In the genomic region with DNA sequence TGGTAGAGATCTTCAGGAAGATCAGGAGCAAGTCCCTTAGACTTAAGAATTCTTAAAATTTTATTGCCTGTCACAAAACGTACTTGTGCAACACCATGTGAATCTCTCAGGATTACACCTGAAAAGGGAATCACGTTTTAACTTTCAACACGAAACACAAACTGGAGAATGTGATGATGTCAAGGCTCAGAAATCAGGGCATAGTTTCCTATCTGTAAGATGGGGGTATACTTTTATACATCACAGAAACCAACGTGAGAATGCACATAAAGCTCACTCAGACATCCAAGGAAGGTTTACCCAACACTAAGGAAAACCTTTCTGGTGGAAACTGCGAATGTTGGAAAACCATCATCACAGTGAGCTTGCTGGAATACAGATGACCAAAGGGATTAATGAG, we compare ENCODE assay signal across 9 cellular contexts. TPM values are rescaled to one million over a fixed set of nuclear protein-coding genes. Genes with fewer than 3 reads are reported as not detected.
DNase-seq lines count a peak whose midpoint lies in the region; ATAC-seq, FAIRE-seq and TF ChIP-seq lines count a peak whose summit lies in the region.
"Had no signal": no experiment of that assay in that cellular context is flagged by ENCODE, and none has a peak within 500 bp of the region (broad histone marks: within the 10 kb centered on the region; RNA-seq: fewer than 3 reads in every experiment).

No MANE protein-coding gene starts in this region.

- peaks cover 75% of the 10 kb centered on the region for H3K36me3 Mint-ChIP-seq in activated T-helper 17 cell treated with anti-CD3 and anti-CD28 coated beads, Interleukin-2, amount 50 U/mL, for 72 hours (ENCODE audit: low read depth)

- H3K9ac ChIP-seq in GM23248 (peak overlapping the region; percentile 97), iPS-20b (ENCODE audit: low read depth, low read length) (peak overlapping the region; percentile 47; the same call in 1 of the 2 replicates)

- H3K4me3 Mint-ChIP-seq in activated T-helper 17 cell treated with anti-CD3 and anti-CD28 coated beads, Interleukin-2, amount 50 U/mL, for 72 hours = peak overlapping the region; percentile 99

- TF ChIP-seq POLR2A in A549 (IDR thresholded peaks at IDR 0.05; ENCODE audit: low read length) = no peak
- no peak for TF ChIP-seq POLR2A in lower leg skin (IDR thresholded peaks at IDR 0.05)

- DNase-seq in A549 (ENCODE audit: low read depth in 1 of 2, low spot score in 1 of 2) = no peak
- peak; percentile 15 for DNase-seq in GM23248
- DNase-seq in effector CD4-positive, alpha-beta T cell = no peak
- DNase-seq in lower leg skin (ENCODE audit: low spot score in 2 of 2) = no peak
- no peak for DNase-seq in omental fat pad (ENCODE audit: low spot score)
- DNase-seq in NCI-H2227 (lab: John Stamatoyannopoulos, UW; ENCODE audit: unreplicated experiment) = no peak
- DNase-seq: anterior cingulate cortex had no signal

- no peaks in the 10 kb centered on the region for H3K9me3 Mint-ChIP-seq in activated T-helper 17 cell treated with anti-CD3 and anti-CD28 coated beads, Interleukin-2, amount 50 U/mL, for 72 hours

- H3K27ac Mint-ChIP-seq in activated T-helper 17 cell treated with anti-CD3 and anti-CD28 coated beads, Interleukin-2, amount 50 U/mL, for 72 hours = peak overlapping the region; percentile 97

- H3K9me3 ChIP-seq in A549 (no peaks in the 10 kb centered on the region), GM23248 (ENCODE audit: low read depth) (no peaks in the 10 kb centered on the region), iPS-20b (ENCODE audit: insufficient read depth, low read depth, low read length) (no peaks in the 10 kb centered on the region)

- no peaks in the 10 kb centered on the region for H4K20me1 ChIP-seq in GM23248 (ENCODE audit: insufficient read depth)

- ATAC-seq in A549 = no peak
- ATAC-seq in activated T-helper 17 cell treated with anti-CD3 and anti-CD28 coated beads, Interleukin-2, amount 50 U/mL, for 72 hours (replicated peaks) = no peak
- no peak for ATAC-seq in omental fat pad (ENCODE audit: low FRiP score)

- no peaks in the 10 kb centered on the region for H3K9me2 ChIP-seq in GM23248 (ENCODE audit: insufficient read depth)

- H3K27me3 ChIP-seq in GM23248 (replicated peaks; ENCODE audit: insufficient read depth) = no peaks in the 10 kb centered on the region
- no peaks in the 10 kb centered on the region for H3K27me3 ChIP-seq in iPS-20b (ENCODE audit: insufficient read depth, low read length)

- CTCF ChIA-PET in A549 (lab: Yijun Ruan, JAX) = interaction anchor here (1.8 to 3.5 kb wide), 3 partner anchors 12 to 288 kb away, joined by 5 to 23 read pairs (median 7); no protein-coding TSS in a partner anchor

- H3K36me3 ChIP-seq in GM23248 (ENCODE audit: low read depth) (peaks cover 34% of the 10 kb centered on the region), iPS-20b (ENCODE audit: insufficient read depth, low read depth, low read length) (peaks cover 43% of the 10 kb centered on the region)

- peak overlapping the region; percentile 94 for H3K4me2 ChIP-seq in A549
- H3K4me2 ChIP-seq in GM23248 (ENCODE audit: unreplicated experiment) = peak overlapping the region; percentile 95

- POLR2A ChIA-PET in A549 (lab: Yijun Ruan, JAX) = interaction anchor here (3.5 kb wide), 1 partner anchor 61 kb away, joined by 37 read pairs; a partner anchor contains a TSS

- H2AFZ ChIP-seq in GM23248 = no peak overlapping the region

- H3K4me1 ChIP-seq in A549 (peaks cover 26% of the 10 kb centered on the region), GM23248 (ENCODE audit: insufficient read depth) (peaks cover 21% of the 10 kb centered on the region), iPS-20b (ENCODE audit: insufficient read depth, low read length) (peaks cover 6% of the 10 kb centered on the region)

- peaks cover 34% of the 10 kb centered on the region for H3K79me2 ChIP-seq in GM23248 (ENCODE audit: insufficient read depth)

- no peak for FAIRE-seq in A549 (lab: Jason Lieb, UNC)

- no peak for TF ChIP-seq RAD21 in A549 (conservative IDR thresholded peaks at IDR 0.05 in 1 of 2, IDR thresholded peaks at IDR 0.05 in 1 of 2)

- H3K4me3 ChIP-seq in A549 (peak overlapping the region; percentile 95), GM23248 (peak overlapping the region; percentile 93), iPS-20b (ENCODE audit: low read length) (peak overlapping the region; percentile 96; the same call in 1 of the 2 replicates), lower leg skin (ENCODE audit: low read depth, poor library complexity, severe bottlenecking) (no peak overlapping the region)

- WGBS in A549 (ENCODE audit: missing lambda C conversion rate) = 58% methylated on average over 5 of the region's 5 CpGs
- WGBS in GM23248 (ENCODE audit: low coverage in 1 of 2, low lambda C conversion rate in 2 of 2, missing lambda C conversion rate in 2 of 2), 2 experiments = 33 to 42% methylated on average over 5 of the region's 5 CpGs
- WGBS in lower leg skin, 2 donors = 54% methylated on average over 5 of the region's 5 CpGs

- no peaks in the 10 kb centered on the region for H3K27me3 Mint-ChIP-seq in activated T-helper 17 cell treated with anti-CD3 and anti-CD28 coated beads, Interleukin-2, amount 50 U/mL, for 72 hours

- in situ Hi-C loops in GM23248 (cut with MboI) = no loop called here

- H3K4me1 Mint-ChIP-seq in activated T-helper 17 cell treated with anti-CD3 and anti-CD28 coated beads, Interleukin-2, amount 50 U/mL, for 72 hours = peaks cover 25% of the 10 kb centered on the region

- H3K27ac ChIP-seq in A549 (peak overlapping the region in 1 of 2 experiments; percentile 96; a peak in 4 of 6 replicates), GM23248 (peak overlapping the region; percentile 5; the same call in 1 of the 2 replicates), iPS-20b (ENCODE audit: low read length) (no peak overlapping the region)

- intact Hi-C loops in lower leg skin (cut with DNase I; ENCODE audit: low total_unique reads) = no loop called here

- peaks cover 48% of the 10 kb centered on the region for H3F3A ChIP-seq in GM23248 (ENCODE audit: insufficient read depth)

- no peak for TF ChIP-seq EP300 in A549 (IDR thresholded peaks at IDR 0.05)

- TF ChIP-seq CTCF in A549 (IDR thresholded peaks at IDR 0.05) (no peak), lower leg skin (IDR thresholded peaks at IDR 0.05) (no peak), omental fat pad (IDR thresholded peaks at IDR 0.05) (no peak)

TF ChIP-seq in A549, 52 proteins besides CTCF, POLR2A, EP300 and RAD21 (continues in another document):
- TF ChIP-seq, protein P1, sequence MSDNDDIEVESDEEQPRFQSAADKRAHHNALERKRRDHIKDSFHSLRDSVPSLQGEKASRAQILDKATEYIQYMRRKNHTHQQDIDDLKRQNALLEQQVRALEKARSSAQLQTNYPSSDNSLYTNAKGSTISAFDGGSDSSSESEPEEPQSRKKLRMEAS (IDR thresholded peaks at IDR 0.05) = no peak
- TF ChIP-seq POLR2AphosphoS2 (conservative IDR thresholded peaks at IDR 0.05; ENCODE audit: low read length) (no peak), CHD2 (IDR thresholded peaks at IDR 0.05; ENCODE audit: low read length, partially characterized antibody) (no peak), FOXS1 (CRISPR knock-in tag; IDR thresholded peaks at IDR 0.05) (no peak), HOXB13 (CRISPR knock-in tag; IDR thresholded peaks at IDR 0.05; ENCODE audit: low read depth) (no peak), RCOR1 (IDR thresholded peaks at IDR 0.05; ENCODE audit: low read depth, low read length) (no peak), NFE2L2 (conservative IDR thresholded peaks at IDR 0.05; ENCODE audit: low read length) (no peak), MAZ (IDR thresholded peaks at IDR 0.05; ENCODE audit: borderline replicate concordance, low read depth, low read length) (no peak), HOXA7 (CRISPR knock-in tag; IDR thresholded peaks at IDR 0.05) (no peak), HOXB5 (CRISPR knock-in tag; IDR thresholded peaks at IDR 0.05) (no peak), HEYL (CRISPR knock-in tag; IDR thresholded peaks at IDR 0.05) (no peak), KDM5A (IDR thresholded peaks at IDR 0.05) (no peak), GATA3 (IDR thresholded peaks at IDR 0.05; ENCODE audit: borderline replicate concordance) (no peak), BHLHE40 (IDR thresholded peaks at IDR 0.05; ENCODE audit: low read depth, low read length) (no peak), ZSCAN20 (CRISPR knock-in tag; IDR thresholded peaks at IDR 0.05) (no peak)
- TF ChIP-seq, protein P2, sequence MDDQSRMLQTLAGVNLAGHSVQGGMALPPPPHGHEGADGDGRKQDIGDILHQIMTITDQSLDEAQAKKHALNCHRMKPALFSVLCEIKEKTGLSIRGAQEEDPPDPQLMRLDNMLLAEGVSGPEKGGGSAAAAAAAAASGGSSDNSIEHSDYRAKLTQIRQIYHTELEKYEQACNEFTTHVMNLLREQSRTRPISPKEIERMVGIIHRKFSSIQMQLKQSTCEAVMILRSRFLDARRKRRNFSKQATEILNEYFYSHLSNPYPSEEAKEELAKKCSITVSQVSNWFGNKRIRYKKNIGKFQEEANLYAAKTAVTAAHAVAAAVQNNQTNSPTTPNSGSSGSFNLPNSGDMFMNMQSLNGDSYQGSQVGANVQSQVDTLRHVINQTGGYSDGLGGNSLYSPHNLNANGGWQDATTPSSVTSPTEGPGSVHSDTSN (IDR thresholded peaks at IDR 0.05) = no peak
- TF ChIP-seq, protein P3, sequence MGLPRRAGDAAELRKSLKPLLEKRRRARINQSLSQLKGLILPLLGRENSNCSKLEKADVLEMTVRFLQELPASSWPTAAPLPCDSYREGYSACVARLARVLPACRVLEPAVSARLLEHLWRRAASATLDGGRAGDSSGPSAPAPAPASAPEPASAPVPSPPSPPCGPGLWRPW (IDR thresholded peaks at IDR 0.05) = no peak
- TF ChIP-seq, protein P4, sequence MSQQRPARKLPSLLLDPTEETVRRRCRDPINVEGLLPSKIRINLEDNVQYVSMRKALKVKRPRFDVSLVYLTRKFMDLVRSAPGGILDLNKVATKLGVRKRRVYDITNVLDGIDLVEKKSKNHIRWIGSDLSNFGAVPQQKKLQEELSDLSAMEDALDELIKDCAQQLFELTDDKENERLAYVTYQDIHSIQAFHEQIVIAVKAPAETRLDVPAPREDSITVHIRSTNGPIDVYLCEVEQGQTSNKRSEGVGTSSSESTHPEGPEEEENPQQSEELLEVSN (IDR thresholded peaks at IDR 0.05; ENCODE audit: borderline replicate concordance, low read depth) = no peak

RNA-seq across cellular contexts. Expression of a gene that starts 2.0 kb away (rescaled TPM):
- 943 and 1,343 TPM in 2 replicates for polyA plus RNA-seq in A549 (2011; rRNA removed)
- 759 and 944 TPM in 2 replicates for polyA plus RNA-seq in A549 (2012; cell fraction: cytosol; rRNA removed)
- polyA plus RNA-seq in A549 (2012; cell fraction: nucleus; rRNA removed) = 318 and 521 TPM in 2 replicates
- 2,084 to 2,209 TPM (median 2,182 TPM) in 3 replicates for polyA plus RNA-seq in A549 (2017; fragmentation: RNase III; extraction: RNeasy Plus Mini Kit Qiagen cat#74134 plus additional on column Dnase treatment)
- 474 and 636 TPM in 2 replicates for polyA minus RNA-seq in A549 (2011; rRNA and poly(A)+ RNA removed)
- 597 and 754 TPM in 2 replicates for total RNA-seq in GM23248 (2014; rRNA removed; shearing (Covaris generic))
- polyA plus RNA-seq in GM23248 (2016; fragmentation: Nextera tagmentation; extraction: Ambion mirVana) = 774 and 831 TPM in 2 replicates
- 1,000 to 10,000 TPM; 1,309 to 1,464 TPM for total RNA-seq in activated T-helper 17 cell treated with anti-CD3 and anti-CD28 coated beads, Interleukin-2, amount 50 U/mL, for 72 hours
- 1,000 to 10,000 TPM; 1,348 to 1,884 (median 1,779) TPM for total RNA-seq in lower leg skin
- total RNA-seq in omental fat pad = 1,000 to 10,000 TPM; 1,397 to 1,720 (median 1,505) TPM
